ENCODE assay signal across 8 cellular contexts in the genomic region with DNA sequence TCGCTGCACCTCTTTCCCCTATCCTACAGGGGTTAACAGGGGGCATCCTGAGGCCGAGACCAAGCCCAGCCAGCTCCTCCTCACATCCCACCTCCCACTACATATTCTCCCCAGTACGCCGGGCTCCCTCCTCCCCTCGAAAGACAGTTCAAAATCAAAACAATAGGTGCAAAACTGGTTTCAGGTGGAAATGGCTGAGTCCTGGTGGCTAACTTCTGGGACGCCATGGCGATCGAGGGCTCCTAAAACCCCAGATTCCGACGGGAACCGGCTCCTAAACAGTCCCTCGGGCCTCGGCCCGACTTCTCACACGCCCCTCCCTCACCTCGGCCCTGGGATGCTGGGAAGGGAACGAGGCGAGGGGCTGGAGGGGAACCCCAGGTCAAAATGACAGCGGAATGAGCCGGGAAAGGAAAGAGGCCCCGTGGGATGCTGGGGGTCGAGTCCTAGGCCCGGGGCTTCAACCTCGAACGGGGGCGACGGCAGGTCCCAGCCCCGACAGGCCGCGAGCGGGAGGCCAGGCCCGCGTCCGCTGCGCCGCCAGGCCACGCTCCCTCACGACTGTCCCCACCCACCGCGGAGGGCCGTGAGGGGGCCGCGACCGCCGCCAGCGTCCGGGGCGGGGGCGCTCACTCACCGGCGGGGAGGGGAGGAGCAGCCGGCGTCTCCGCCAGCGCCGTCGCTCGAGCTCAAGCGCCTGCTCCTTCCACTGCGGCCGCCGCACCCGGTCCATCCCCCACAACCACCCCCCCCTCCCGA. TPM values are rescaled to one million over a fixed set of nuclear protein-coding genes. Genes with fewer than 3 reads are reported as not detected.
A peak's percentile ranks its signal among the peaks of the same experiment; 100 is the strongest.
DNase-seq lines count a peak whose midpoint lies in the region; ATAC-seq, FAIRE-seq and TF ChIP-seq lines count a peak whose summit lies in the region.

No MANE protein-coding gene starts in this region.

- H3K9me3 ChIP-seq in A549 (no peaks in the 10 kb centered on the region), esophagus (ENCODE audit: control insufficient read depth in 2 of 2, insufficient read depth in 1 of 2, low read depth in 1 of 2, low read length in 1 of 2) (no peaks in the 10 kb centered on the region)

- FAIRE-seq in A549 (lab: Jason Lieb, UNC), result no peak

- H3K36me3 Mint-ChIP-seq in naive thymus-derived CD8-positive, alpha-beta T cell, result no peaks in the 10 kb centered on the region

- no peaks in the 10 kb centered on the region for H3K27me3 Mint-ChIP-seq in naive thymus-derived CD8-positive, alpha-beta T cell
- H3K27me3 Mint-ChIP-seq in stimulated activated naive CD8-positive, alpha-beta T cell treated with anti-CD3 and anti-CD28 coated beads, Interleukin-15, amount 100 ng/mL, for 72 hours, result no peaks in the 10 kb centered on the region

- no peak for TF ChIP-seq CTCF in A549 (IDR thresholded peaks at IDR 0.05)

- no peaks in the 10 kb centered on the region for H3K9me3 Mint-ChIP-seq in naive thymus-derived CD8-positive, alpha-beta T cell
- no peaks in the 10 kb centered on the region for H3K9me3 Mint-ChIP-seq in stimulated activated naive CD8-positive, alpha-beta T cell treated with anti-CD3 and anti-CD28 coated beads, Interleukin-15, amount 100 ng/mL, for 72 hours

- ATAC-seq in A549 (peak; percentile 79 to 81), HG02852 (IDR thresholded peaks at IDR 0.05; ENCODE audit: unreplicated experiment) (peak; percentile 66)
- ATAC-seq in naive thymus-derived CD8-positive, alpha-beta T cell, result peak; percentile 70 to 80
- ATAC-seq in stimulated activated naive CD8-positive, alpha-beta T cell treated with anti-CD3 and anti-CD28 coated beads, Interleukin-15, amount 100 ng/mL, for 72 hours, result peak; percentile 85

- 2% methylated on average over 17 of the region's 64 CpGs for WGBS in A549 (ENCODE audit: missing lambda C conversion rate)
- WGBS in esophagus, 2 donors, result 0 to 1% methylated on average over 24 to 64 of the region's 64 CpGs

- TF ChIP-seq EP300 in A549 (IDR thresholded peaks at IDR 0.05), result no peak

- POLR2A ChIA-PET in A549 (lab: Yijun Ruan, JAX), result interaction anchor here (0.6 to 1.0 kb wide), 3 partner anchors 8 to 31 kb away, joined by 3 to 4 read pairs (median 3); no protein-coding TSS in a partner anchor
- POLR2A ChIA-PET in naive thymus-derived CD8-positive, alpha-beta T cell (lab: Charles Lee), result interaction anchor here (0.6 to 1.8 kb wide), 9 partner anchors 8 to 577 kb away, joined by 3 to 10 read pairs (median 5); a partner anchor contains a TSS

- peak overlapping the region; percentile 89 to 95 (median 92) for H3K4me3 Mint-ChIP-seq in naive thymus-derived CD8-positive, alpha-beta T cell
- H3K4me3 Mint-ChIP-seq in stimulated activated naive CD8-positive, alpha-beta T cell treated with anti-CD3 and anti-CD28 coated beads, Interleukin-15, amount 100 ng/mL, for 72 hours, result peak overlapping the region; percentile 95

- TF ChIP-seq POLR2A in A549 (IDR thresholded peaks at IDR 0.05; ENCODE audit: low read length), result peak; percentile 37
- peak; percentile 71 for TF ChIP-seq POLR2A in GM15510 (IDR thresholded peaks at IDR 0.05; ENCODE audit: borderline replicate concordance, extremely low read depth, insufficient read length)

- H3K4me1 ChIP-seq in A549, result peaks cover 47% of the 10 kb centered on the region
- H3K4me1 ChIP-seq in esophagus (ENCODE audit: control insufficient read depth in 2 of 2, insufficient read depth in 2 of 2, low read length in 1 of 2), result no peaks in the 10 kb centered on the region

- no peak for TF ChIP-seq RAD21 in A549 (conservative IDR thresholded peaks at IDR 0.05 in 1 of 2, IDR thresholded peaks at IDR 0.05 in 1 of 2)

- peak overlapping the region; percentile 88 to 99 for H3K27ac ChIP-seq in A549
- peak overlapping the region; percentile 83 to 95 for H3K27ac ChIP-seq in esophagus (ENCODE audit: low read depth in 2 of 2, low read length in 1 of 2)

- peak overlapping the region; percentile 86 for H3K4me2 ChIP-seq in A549

- no peaks in the 10 kb centered on the region for H3K27me3 ChIP-seq in esophagus (ENCODE audit: control insufficient read depth in 1 of 2, insufficient read depth in 2 of 2, low read length in 2 of 2)

- H3K4me3 ChIP-seq in A549, result peak overlapping the region; percentile 59
- H3K4me3 ChIP-seq in esophagus (ENCODE audit: low read depth in 1 of 2, low read length in 2 of 2), result peak overlapping the region; percentile 94

- H3K4me1 Mint-ChIP-seq in naive thymus-derived CD8-positive, alpha-beta T cell, result peaks cover 31 to 53% (median 49%) of the 10 kb centered on the region in 4 donors
- H3K4me1 Mint-ChIP-seq in stimulated activated naive CD8-positive, alpha-beta T cell treated with anti-CD3 and anti-CD28 coated beads, Interleukin-15, amount 100 ng/mL, for 72 hours, result peaks cover 49% of the 10 kb centered on the region

- DNase-seq in A549 (ENCODE audit: low read depth in 1 of 2, low spot score in 1 of 2) (peak in 1 of 2 experiments; percentile 22), NCI-H226 (peak; percentile 39), activated T-cell treated with anti-CD3 and anti-CD28 coated beads for 24 hours (ENCODE audit: low read depth) (peak; percentile 55)
- DNase-seq in naive thymus-derived CD8-positive, alpha-beta T cell, result peak; percentile 38 to 84 (median 74)
- peak; percentile 76 to 81 for DNase-seq in stimulated activated naive CD8-positive, alpha-beta T cell treated with anti-CD3 and anti-CD28 coated beads, Interleukin-15, amount 100 ng/mL, for 72 hours

- H3K27ac Mint-ChIP-seq in naive thymus-derived CD8-positive, alpha-beta T cell, result peak overlapping the region; percentile 85 to 97 (median 93)
- peak overlapping the region; percentile 92 to 94 for H3K27ac Mint-ChIP-seq in stimulated activated naive CD8-positive, alpha-beta T cell treated with anti-CD3 and anti-CD28 coated beads, Interleukin-15, amount 100 ng/mL, for 72 hours

- no peaks in the 10 kb centered on the region for H3K36me3 ChIP-seq in esophagus (ENCODE audit: control insufficient read depth in 2 of 2, insufficient read depth in 2 of 2, low read length in 1 of 2)

- CTCF ChIA-PET in A549 (lab: Yijun Ruan, JAX), result interaction anchor here (0.8 to 1.2 kb wide), 4 partner anchors 17 to 67 kb away, joined by 3 to 4 read pairs (median 3); no protein-coding TSS in a partner anchor

TF ChIP-seq in A549, 52 proteins besides CTCF, POLR2A, EP300 and RAD21:
- TF ChIP-seq, protein P1, sequence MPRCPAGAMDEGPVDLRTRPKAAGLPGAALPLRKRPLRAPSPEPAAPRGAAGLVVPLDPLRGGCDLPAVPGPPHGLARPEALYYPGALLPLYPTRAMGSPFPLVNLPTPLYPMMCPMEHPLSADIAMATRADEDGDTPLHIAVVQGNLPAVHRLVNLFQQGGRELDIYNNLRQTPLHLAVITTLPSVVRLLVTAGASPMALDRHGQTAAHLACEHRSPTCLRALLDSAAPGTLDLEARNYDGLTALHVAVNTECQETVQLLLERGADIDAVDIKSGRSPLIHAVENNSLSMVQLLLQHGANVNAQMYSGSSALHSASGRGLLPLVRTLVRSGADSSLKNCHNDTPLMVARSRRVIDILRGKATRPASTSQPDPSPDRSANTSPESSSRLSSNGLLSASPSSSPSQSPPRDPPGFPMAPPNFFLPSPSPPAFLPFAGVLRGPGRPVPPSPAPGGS (IDR thresholded peaks at IDR 0.05), result 0 out of 3 replicates have a peak, but pooled peaks have one; percentile 18
- TF ChIP-seq, protein P2, sequence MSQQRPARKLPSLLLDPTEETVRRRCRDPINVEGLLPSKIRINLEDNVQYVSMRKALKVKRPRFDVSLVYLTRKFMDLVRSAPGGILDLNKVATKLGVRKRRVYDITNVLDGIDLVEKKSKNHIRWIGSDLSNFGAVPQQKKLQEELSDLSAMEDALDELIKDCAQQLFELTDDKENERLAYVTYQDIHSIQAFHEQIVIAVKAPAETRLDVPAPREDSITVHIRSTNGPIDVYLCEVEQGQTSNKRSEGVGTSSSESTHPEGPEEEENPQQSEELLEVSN (IDR thresholded peaks at IDR 0.05; ENCODE audit: borderline replicate concordance, low read depth), result 0 out of 2 replicates have a peak, but pooled peaks have one; percentile 21
- TF ChIP-seq PHF8 (IDR thresholded peaks at IDR 0.05; ENCODE audit: borderline replicate concordance, low read depth), result peak; percentile 77
- peak in 1 of 2 experiments; percentile 73; a peak in 2 of 5 replicates for TF ChIP-seq JUN (IDR thresholded peaks at IDR 0.05)
- TF ChIP-seq CEBPB (IDR thresholded peaks at IDR 0.05), result no peak
- TF ChIP-seq, protein P3, sequence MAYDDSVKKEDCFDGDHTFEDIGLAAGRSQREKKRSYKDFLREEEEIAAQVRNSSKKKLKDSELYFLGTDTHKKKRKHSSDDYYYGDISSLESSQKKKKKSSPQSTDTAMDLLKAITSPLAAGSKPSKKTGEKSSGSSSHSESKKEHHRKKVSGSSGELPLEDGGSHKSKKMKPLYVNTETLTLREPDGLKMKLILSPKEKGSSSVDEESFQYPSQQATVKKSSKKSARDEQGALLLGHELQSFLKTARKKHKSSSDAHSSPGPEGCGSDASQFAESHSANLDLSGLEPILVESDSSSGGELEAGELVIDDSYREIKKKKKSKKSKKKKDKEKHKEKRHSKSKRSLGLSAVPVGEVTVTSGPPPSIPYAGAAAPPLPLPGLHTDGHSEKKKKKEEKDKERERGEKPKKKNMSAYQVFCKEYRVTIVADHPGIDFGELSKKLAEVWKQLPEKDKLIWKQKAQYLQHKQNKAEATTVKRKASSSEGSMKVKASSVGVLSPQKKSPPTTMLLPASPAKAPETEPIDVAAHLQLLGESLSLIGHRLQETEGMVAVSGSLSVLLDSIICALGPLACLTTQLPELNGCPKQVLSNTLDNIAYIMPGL (CRISPR knock-in tag; IDR thresholded peaks at IDR 0.05; ENCODE audit: borderline replicate concordance), result no peak
- no peak for TF ChIP-seq RARB (CRISPR knock-in tag; IDR thresholded peaks at IDR 0.05)
- TF ChIP-seq, protein P4, sequence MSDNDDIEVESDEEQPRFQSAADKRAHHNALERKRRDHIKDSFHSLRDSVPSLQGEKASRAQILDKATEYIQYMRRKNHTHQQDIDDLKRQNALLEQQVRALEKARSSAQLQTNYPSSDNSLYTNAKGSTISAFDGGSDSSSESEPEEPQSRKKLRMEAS (IDR thresholded peaks at IDR 0.05), result peak; percentile 15; the same call in 1 of the 2 replicates

RNA-seq across cellular contexts. Expression of a gene that starts 0.5 kb away (rescaled TPM):
- 75.7 and 75.8 TPM in 2 replicates for polyA plus RNA-seq in A549 (2011; rRNA removed)
- 7.0 and 7.6 TPM in 2 replicates for polyA plus RNA-seq in A549 (2012; cell fraction: cytosol; rRNA removed)
- polyA plus RNA-seq in A549 (2012; cell fraction: nucleus; rRNA removed), result 3.7 and 4.9 TPM in 2 replicates
- 28.1 to 35.3 TPM (median 30.3 TPM) in 3 replicates for polyA plus RNA-seq in A549 (2017; fragmentation: RNase III; extraction: RNeasy Plus Mini Kit Qiagen cat#74134 plus additional on column Dnase treatment)
- polyA minus RNA-seq in A549 (2011; rRNA and poly(A)+ RNA removed), result 36.3 and 40.5 TPM in 2 replicates
- 1 to 10 TPM; 8.4 to 9.5 TPM for polyA plus RNA-seq in esophagus
- total RNA-seq in naive thymus-derived CD8-positive, alpha-beta T cell, result 10 to 100 TPM; 33.6 to 34.9 TPM
- 1 to 10 TPM; 4.2 to 6.3 (median 5.8) TPM for polyA plus RNA-seq in naive thymus-derived CD8-positive, alpha-beta T cell
